16 cellular contexts compared by ENCODE assay signal in the genomic region with DNA sequence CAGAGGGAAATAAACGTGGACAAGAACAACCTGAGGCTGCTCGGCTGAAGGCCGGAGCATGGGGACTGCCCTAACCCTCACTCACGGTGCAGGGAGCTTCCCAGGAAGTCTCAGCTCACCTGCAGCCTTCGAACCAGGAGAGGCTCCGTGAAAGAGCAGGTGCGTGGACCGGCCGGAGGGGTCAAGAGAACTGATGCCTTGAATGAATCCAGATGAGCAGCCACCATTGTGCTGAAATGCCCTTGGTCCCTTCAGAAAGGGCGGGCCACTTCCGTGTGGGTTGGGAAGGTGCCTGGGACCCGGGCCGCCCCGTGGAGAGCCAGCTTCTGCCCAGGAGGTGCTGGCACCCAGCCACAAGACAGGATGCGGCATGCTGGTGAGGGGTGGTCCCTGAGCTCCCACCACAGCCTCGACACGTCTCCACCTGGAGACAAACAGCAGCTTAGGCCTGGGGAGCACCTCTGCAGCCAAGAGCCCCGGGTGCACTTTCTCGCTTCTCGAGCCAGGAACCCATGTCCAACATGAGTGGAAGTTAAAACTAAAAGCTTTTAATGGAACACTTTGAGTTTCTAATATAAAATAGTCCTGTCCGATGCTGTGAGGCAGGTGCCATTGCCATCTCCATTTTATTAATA.
DNase-seq lines count a peak whose midpoint lies in the region; ATAC-seq and TF ChIP-seq lines count a peak whose summit lies in the region.
"Had no signal": no experiment of that assay in that cellular context is flagged by ENCODE, and none has a peak within 500 bp of the region (broad histone marks: within the 10 kb centered on the region; RNA-seq: fewer than 3 reads in every experiment).

No MANE protein-coding gene starts in this region.

- no peak overlapping the region for H3K27ac Mint-ChIP-seq in activated CD4-positive, alpha-beta T cell treated with anti-CD3 and anti-CD28 coated beads, Interleukin-2, amount 10 ng/mL, durations not matched to agents 24 days and 14 days
- H3K27ac Mint-ChIP-seq: CD14-positive monocyte; CD8-positive, alpha-beta T cell had no signal

- H3K27me3 Mint-ChIP-seq in activated CD4-positive, alpha-beta T cell treated with anti-CD3 and anti-CD28 coated beads, Interleukin-2, amount 10 ng/mL, durations not matched to agents 24 days and 14 days: no peaks in the 10 kb centered on the region

- H3K4me1 Mint-ChIP-seq in activated CD4-positive, alpha-beta T cell treated with anti-CD3 and anti-CD28 coated beads, Interleukin-2, amount 10 ng/mL, durations not matched to agents 24 days and 14 days: no peaks in the 10 kb centered on the region
- H3K4me1 Mint-ChIP-seq: CD14-positive monocyte had no signal

- H4K91ac ChIP-seq in neuronal stem cell (ENCODE audit: low read depth, low read length, poor library complexity): no peak overlapping the region

- H3K4me1 ChIP-seq in esophagus muscularis mucosa: no peaks in the 10 kb centered on the region
- peaks cover 0 to 11% of the 10 kb centered on the region in 2 donors for H3K4me1 ChIP-seq in neuronal stem cell (ENCODE audit: control insufficient read depth in 2 of 2, insufficient read depth in 1 of 2, low read depth in 1 of 2, low read length in 2 of 2)
- H3K4me1 ChIP-seq in gastrocnemius medialis: no peaks in the 10 kb centered on the region
- H3K4me1 ChIP-seq in breast epithelium: no peaks in the 10 kb centered on the region

- no peak overlapping the region for H3K4me3 ChIP-seq in esophagus muscularis mucosa
- H3K4me3 ChIP-seq in neuronal stem cell (ENCODE audit: low read length in 2 of 2): no peak overlapping the region
- H3K4me3 ChIP-seq in gastrocnemius medialis: no peak overlapping the region
- H3K4me3 ChIP-seq in breast epithelium: no peak overlapping the region

- no peak overlapping the region for H3K4ac ChIP-seq in neuronal stem cell (ENCODE audit: low read length)

- TF ChIP-seq POLR2A in esophagus muscularis mucosa (IDR thresholded peaks at IDR 0.05; ENCODE audit: low read depth): no peak
- no peak for TF ChIP-seq POLR2A in gastrocnemius medialis (IDR thresholded peaks at IDR 0.05)
- TF ChIP-seq POLR2A in breast epithelium (IDR thresholded peaks at IDR 0.05): no peak

- H3K4me2 ChIP-seq in neuronal stem cell (ENCODE audit: insufficient read depth, low read length, poor library complexity, severe bottlenecking): no peak overlapping the region

- no peak overlapping the region for H2BK120ac ChIP-seq in neuronal stem cell (ENCODE audit: low read depth, low read length)

- H3K18ac ChIP-seq in neuronal stem cell (ENCODE audit: low read length): peak overlapping the region; percentile 90

- intact Hi-C loops in activated CD4-positive, alpha-beta T cell treated with anti-CD3 and anti-CD28 coated beads, Interleukin-2, amount 10 ng/mL, durations not matched to agents 24 days and 14 days (cut with micrococcal nuclease): no loop called here
- intact Hi-C loops in esophagus muscularis mucosa (cut with DNase I): no loop called here
- intact Hi-C loops in gastrocnemius medialis (cut with DNase I; ENCODE audit: low total_unique reads): no loop called here
- intact Hi-C loops in breast epithelium (cut with DNase I; ENCODE audit: low total_unique reads): no loop called here

- peak overlapping the region; percentile 54 for H2BK15ac ChIP-seq in neuronal stem cell (ENCODE audit: low read length)

- no peak for ATAC-seq in gastrocnemius medialis
- ATAC-seq in omental fat pad (ENCODE audit: low FRiP score): no peak
- ATAC-seq: CD8-positive, alpha-beta T cell; HCT116 had no signal

- TF ChIP-seq CTCF in esophagus muscularis mucosa (IDR thresholded peaks at IDR 0.05) (no peak), gastrocnemius medialis (IDR thresholded peaks at IDR 0.05 in 4 of 5, conservative IDR thresholded peaks at IDR 0.05 in 1 of 5) (no peak), breast epithelium (IDR thresholded peaks at IDR 0.05) (no peak), omental fat pad (IDR thresholded peaks at IDR 0.05) (no peak)

- H3K36me3 Mint-ChIP-seq in activated CD4-positive, alpha-beta T cell treated with anti-CD3 and anti-CD28 coated beads, Interleukin-2, amount 10 ng/mL, durations not matched to agents 24 days and 14 days (ENCODE audit: low read depth): no peaks in the 10 kb centered on the region
- H3K36me3 Mint-ChIP-seq: CD14-positive monocyte; CD8-positive, alpha-beta T cell had no signal

- H3K79me1 ChIP-seq in neuronal stem cell (ENCODE audit: low read depth, low read length): no peaks in the 10 kb centered on the region

- H3K9ac ChIP-seq in neuronal stem cell (ENCODE audit: low read depth, low read length, poor library complexity): no peak overlapping the region

- no peaks in the 10 kb centered on the region for H3K9me3 Mint-ChIP-seq in activated CD4-positive, alpha-beta T cell treated with anti-CD3 and anti-CD28 coated beads, Interleukin-2, amount 10 ng/mL, durations not matched to agents 24 days and 14 days
- H3K9me3 Mint-ChIP-seq: CD8-positive, alpha-beta T cell had no signal

- no peak overlapping the region for H3K4me3 Mint-ChIP-seq in activated CD4-positive, alpha-beta T cell treated with anti-CD3 and anti-CD28 coated beads, Interleukin-2, amount 10 ng/mL, durations not matched to agents 24 days and 14 days
- H3K4me3 Mint-ChIP-seq: CD14-positive monocyte; CD8-positive, alpha-beta T cell had no signal

- TF ChIP-seq EP300 in esophagus muscularis mucosa (IDR thresholded peaks at IDR 0.05): no peak

- WGBS in esophagus muscularis mucosa: 87% methylated on average over 20 of the region's 21 CpGs
- no CpG with 5 or more reads among the region's 21 CpGs for WGBS in neuronal stem cell (ENCODE audit: extremely low coverage in 2 of 2, insufficient read length in 2 of 2, insufficient replicate concordance in 1 of 2), 2 donors

- no peak overlapping the region for H4K8ac ChIP-seq in neuronal stem cell (ENCODE audit: low read depth, low read length)

- no peaks in the 10 kb centered on the region for H3K36me3 ChIP-seq in esophagus muscularis mucosa
- H3K36me3 ChIP-seq in neuronal stem cell (replicated peaks in 1 of 2; ENCODE audit: control insufficient read depth in 2 of 2, insufficient read depth in 2 of 2, low read length in 2 of 2): no peaks in the 10 kb centered on the region
- no peaks in the 10 kb centered on the region for H3K36me3 ChIP-seq in gastrocnemius medialis
- no peaks in the 10 kb centered on the region for H3K36me3 ChIP-seq in breast epithelium

- no peak overlapping the region for H2BK5ac ChIP-seq in neuronal stem cell (ENCODE audit: low read length)

- H3K14ac ChIP-seq in neuronal stem cell (ENCODE audit: low read length): no peak overlapping the region

- peak overlapping the region; percentile 93 for H2BK12ac ChIP-seq in neuronal stem cell (ENCODE audit: low read length)

- H3K23ac ChIP-seq in neuronal stem cell (ENCODE audit: low read depth, low read length, poor library complexity): peak overlapping the region; percentile 12

- H3K27me3 ChIP-seq in esophagus muscularis mucosa (peaks cover 0 to 15% (median 0%) of the 10 kb centered on the region in 4 donors), neuronal stem cell (ENCODE audit: control insufficient read depth in 3 of 3, insufficient read depth in 3 of 3, low read depth in 1 of 3, low read length in 3 of 3) (peaks cover 0 to 18% (median 0%) of the 10 kb centered on the region in 3 experiments), gastrocnemius medialis (no peaks in the 10 kb centered on the region), breast epithelium (peaks cover 0 to 6% of the 10 kb centered on the region in 2 donors)

- peak overlapping the region; percentile 89 for H2AK5ac ChIP-seq in neuronal stem cell (ENCODE audit: low read depth, low read length)

- H2AFZ ChIP-seq in neuronal stem cell (ENCODE audit: low read length): no peak overlapping the region

- in situ Hi-C loops in gastrocnemius medialis (cut with MboI; ENCODE audit: low sequenced_read_pairs in 4 of 4): no loop called here

- peak; percentile 40 for DNase-seq in activated CD4-positive, alpha-beta T cell treated with anti-CD3 and anti-CD28 coated beads, Interleukin-2, amount 10 ng/mL, durations not matched to agents 24 days and 14 days
- DNase-seq in activated CD4-positive, alpha-beta T cell treated with anti-CD3 and anti-CD28 coated beads, Interleukin-2, amount 50 U/mL, for 48 hours: no peak
- DNase-seq in esophagus muscularis mucosa (ENCODE audit: extremely low spot score) (peak; percentile 87), neuronal stem cell (ENCODE audit: low spot score) (no peak), gastrocnemius medialis (no peak), breast epithelium (ENCODE audit: low spot score in 2 of 2) (no peak), omental fat pad (ENCODE audit: low spot score) (no peak)
- DNase-seq: CD8-positive, alpha-beta T cell; COR-L47; DMS153; DMS79 treated with DMSO at 0.1 percent for 48 hours; EL; IMR-90 had no signal

- no peak overlapping the region for H3K27ac ChIP-seq in esophagus muscularis mucosa (replicated peaks in 1 of 4)
- H3K27ac ChIP-seq in neuronal stem cell (replicated peaks; ENCODE audit: low read length): no peak overlapping the region
- no peak overlapping the region for H3K27ac ChIP-seq in gastrocnemius medialis
- no peak overlapping the region for H3K27ac ChIP-seq in breast epithelium
- H3K27ac ChIP-seq: 22Rv1 had no signal

- H3K9me3 ChIP-seq in esophagus muscularis mucosa: no peaks in the 10 kb centered on the region
- H3K9me3 ChIP-seq in neuronal stem cell (replicated peaks in 1 of 2; ENCODE audit: control insufficient read depth in 2 of 2, insufficient read depth in 1 of 2, low read depth in 1 of 2, low read length in 2 of 2): no peaks in the 10 kb centered on the region
- no peaks in the 10 kb centered on the region for H3K9me3 ChIP-seq in gastrocnemius medialis
- no peaks in the 10 kb centered on the region for H3K9me3 ChIP-seq in breast epithelium

Comparison
In these comparisons a context has a peak if more than half of its experiments do, and no peak if none do; other contexts are left out.
1. DNase-seq: peak in activated CD4-positive, alpha-beta T cell treated with anti-CD3 and anti-CD28 coated beads, Interleukin-2, amount 10 ng/mL, durations not matched to agents 24 days and 14 days (single experiment) and esophagus muscularis mucosa (single experiment); none in activated CD4-positive, alpha-beta T cell treated with anti-CD3 and anti-CD28 coated beads, Interleukin-2, amount 50 U/mL, for 48 hours (0 of 2), neuronal stem cell (single experiment), gastrocnemius medialis (0 of 2), breast epithelium (0 of 2) and omental fat pad (single experiment).